Comparison of ENCODE assay signal across 9 cellular contexts in genomic region chr18:63505566-63506335, GRCh38. TPM values are rescaled to one million over a fixed set of nuclear protein-coding genes. Genes with fewer than 3 reads are reported as not detected.
DNase-seq lines count a peak whose midpoint lies in the region; ATAC-seq and TF ChIP-seq lines count a peak whose summit lies in the region.
"Had no signal": no experiment of that assay in that cellular context is flagged by ENCODE, and none has a peak within 500 bp of the region (broad histone marks: within the 10 kb centered on the region; RNA-seq: fewer than 3 reads in every experiment).

No MANE protein-coding gene starts in this region.

- in situ Hi-C loops in Panc1 (cut with HindIII; ENCODE audit: low pct_unique_long_range_greater_than_20kb, low sequenced_read_pairs): no loop called here

- WGBS in esophagus squamous epithelium, 2 donors: 45 to 63% methylated on average over 2 of the region's 2 CpGs
- 43 to 70% methylated on average over 2 of the region's 2 CpGs for whole genome bisulfite sequencing in gastroesophageal sphincter (ENCODE audit: low coverage in 1 of 2), 2 donors

- no TSS peak for BruUV-seq in Panc1 (replicated peaks; lab: Mats Ljungman, UMichigan)

- H3K27ac ChIP-seq in Panc1 (ENCODE audit: low read length) (no peak overlapping the region), esophagus squamous epithelium (no peak overlapping the region), gastroesophageal sphincter (no peak overlapping the region)
- H3K27ac ChIP-seq: SJSA1 had no signal

- TF ChIP-seq POLR2A in esophagus squamous epithelium (IDR thresholded peaks at IDR 0.05) (no peak), gastroesophageal sphincter (IDR thresholded peaks at IDR 0.05) (no peak)

- DNase-seq in D341Med (ENCODE audit: low spot score) (peak; percentile 48), Panc1 (ENCODE audit: low read depth, low spot score) (peak; percentile 7), esophagus squamous epithelium (lab: John Stamatoyannopoulos, UW) (no peak), posterior cingulate gyrus (no peak), NCI-H128 (lab: John Stamatoyannopoulos, UW; ENCODE audit: unreplicated experiment) (no peak)
- DNase-seq in stimulated activated naive CD8-positive, alpha-beta T cell treated with anti-CD3 and anti-CD28 coated beads, Interleukin-15, Interleukin-2, amounts not matched to agents 100 U/mL and 50 U/mL, for 24 hours: peak; percentile 50

- H3K4me3 ChIP-seq in Panc1 (ENCODE audit: low read depth in 2 of 2, low read length in 2 of 2): no peak overlapping the region
- no peak overlapping the region for H3K4me3 ChIP-seq in esophagus squamous epithelium
- no peak overlapping the region for H3K4me3 ChIP-seq in gastroesophageal sphincter
- H3K4me3 ChIP-seq: SJSA1 had no signal

- POLR2A ChIA-PET in Panc1 (lab: Charles Lee): no interaction called here

- peak; percentile 47 for ATAC-seq in GM21367 (IDR thresholded peaks at IDR 0.05; ENCODE audit: unreplicated experiment)
- no peak for ATAC-seq in Panc1
- ATAC-seq in stimulated activated naive CD8-positive, alpha-beta T cell treated with anti-CD3 and anti-CD28 coated beads, Interleukin-15, Interleukin-2, amounts not matched to agents 100 U/mL and 50 U/mL, for 24 hours: no peak
- no peak for ATAC-seq in gastroesophageal sphincter

- H3K27me3 ChIP-seq in Panc1 (ENCODE audit: control insufficient read depth, insufficient read depth, low read length): no peaks in the 10 kb centered on the region
- H3K27me3 ChIP-seq in esophagus squamous epithelium: no peaks in the 10 kb centered on the region
- no peaks in the 10 kb centered on the region for H3K27me3 ChIP-seq in gastroesophageal sphincter

- intact Hi-C loops in Panc1 (cut with micrococcal nuclease; ENCODE audit: unreplicated experiment): no loop called here
- intact Hi-C loops in esophagus squamous epithelium (cut with DNase I): no loop called here
- intact Hi-C loops in posterior cingulate gyrus (cut with DNase I): no loop called here

- H3K4me1 ChIP-seq in Panc1 (ENCODE audit: control insufficient read depth, insufficient read depth, low read length) (no peaks in the 10 kb centered on the region), esophagus squamous epithelium (peaks cover 0 to 12% (median 0%) of the 10 kb centered on the region in 3 donors), gastroesophageal sphincter (no peaks in the 10 kb centered on the region)
- H3K4me1 ChIP-seq: SJSA1 had no signal

- H3K9me3 ChIP-seq in Panc1 (ENCODE audit: control insufficient read depth, insufficient read depth, low read depth, low read length) (no peaks in the 10 kb centered on the region), esophagus squamous epithelium (no peaks in the 10 kb centered on the region), gastroesophageal sphincter (no peaks in the 10 kb centered on the region)
- H3K9me3 ChIP-seq: SJSA1 had no signal

- TF ChIP-seq EP300 in gastroesophageal sphincter (IDR thresholded peaks at IDR 0.05): no peak

- H3K36me3 ChIP-seq in Panc1 (ENCODE audit: control insufficient read depth, insufficient read depth, low read length) (no peaks in the 10 kb centered on the region), esophagus squamous epithelium (peaks cover 0 to 41% (median under 1%) of the 10 kb centered on the region in 3 donors), gastroesophageal sphincter (no peaks in the 10 kb centered on the region)
- H3K36me3 ChIP-seq: SJSA1 had no signal

- TF ChIP-seq CTCF in Panc1 (IDR thresholded peaks at IDR 0.05) (peak; percentile 62), esophagus squamous epithelium (IDR thresholded peaks at IDR 0.05) (peak in 5 of 6 experiments; percentile 40 to 61 (median 46)), gastroesophageal sphincter (IDR thresholded peaks at IDR 0.05) (peak in 1 of 4 experiments; percentile 16)

- CTCF ChIA-PET in Panc1 (lab: Charles Lee): no interaction called here

RNA-seq across cellular contexts. Expression of gene SERPINB5, which starts 29.0 kb away (rescaled TPM):
- not detected for total RNA-seq in Panc1 (2021; ENCODE audit: unreplicated experiment)
- polyA plus RNA-seq in Panc1 (2012; ENCODE audit: insufficient read length): not detected
- total RNA-seq in esophagus squamous epithelium: 100 to 1,000 TPM; 204 to 363 (median 268) TPM
- total RNA-seq in gastroesophageal sphincter: 10 to 100 TPM in 1 of 4 donors, 1 to 10 TPM in 1, under 1 TPM in 1, not detected in 1; 0.13 to 11.5 (median 1.1) TPM
- total RNA-seq: SJSA1 had no signal

RNA-seq across cellular contexts. Expression of gene SERPINB12, which starts 36.4 kb away (rescaled TPM):
- total RNA-seq in Panc1 (2021; ENCODE audit: unreplicated experiment) (not detected), esophagus squamous epithelium (10 to 100 TPM in 1 of 4 donors, 1 to 10 TPM in 1, under 1 TPM in 1, not detected in 1; 0.76 to 13.2 (median 1.5) TPM), gastroesophageal sphincter (not detected)
- polyA plus RNA-seq in Panc1 (2012; ENCODE audit: insufficient read length): not detected
- total RNA-seq: SJSA1 had no signal

Comparison
In these comparisons a context has a peak if more than half of its experiments do, and no peak if none do; other contexts are left out.
1. DNase-seq: peak in D341Med (single experiment), Panc1 (single experiment) and stimulated activated naive CD8-positive, alpha-beta T cell treated with anti-CD3 and anti-CD28 coated beads, Interleukin-15, Interleukin-2, amounts not matched to agents 100 U/mL and 50 U/mL, for 24 hours (single experiment); none in esophagus squamous epithelium (single experiment), posterior cingulate gyrus (0 of 10) and NCI-H128 (single experiment).
2. RNA of gene SERPINB5, which starts 29.0 kb away (total RNA-seq): 204 to 363 TPM in esophagus squamous epithelium; 0.13 to 11.5 TPM in gastroesophageal sphincter and not detected in Panc1 (single experiment); every median in the first group is over 10 times any median in the second.